In the genomic region with DNA sequence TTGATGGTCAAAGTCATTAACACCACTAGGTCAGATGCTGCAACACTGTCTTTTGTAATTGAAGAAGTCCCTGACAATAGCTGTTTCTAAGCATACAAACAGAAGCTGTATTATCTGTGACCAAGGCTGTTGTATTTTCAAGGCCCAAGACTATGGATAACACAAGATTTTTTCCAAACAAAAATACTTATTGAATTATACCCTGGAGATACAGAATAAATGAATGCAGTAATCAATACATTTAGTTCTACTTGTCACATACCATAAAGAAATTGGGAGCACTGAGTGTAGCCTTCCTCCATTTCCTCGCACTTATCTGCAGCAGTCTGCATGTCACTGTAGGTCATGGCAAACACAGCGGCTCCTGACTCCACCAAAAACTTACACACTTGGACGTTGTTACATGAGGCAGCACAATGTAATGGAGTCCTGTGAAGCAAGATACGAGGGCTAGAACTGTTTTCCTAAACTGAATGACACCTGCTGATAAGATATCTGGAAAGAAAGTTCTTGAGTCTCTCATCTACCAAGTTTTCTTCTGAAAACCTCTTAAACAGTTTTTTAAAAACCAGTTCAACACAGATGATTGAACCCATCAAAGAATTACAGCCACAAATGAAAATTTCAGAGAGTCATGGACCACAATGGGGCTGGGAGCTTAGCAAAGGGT, we compare ENCODE assay signal across 22 cellular contexts. TPM values are rescaled to one million over a fixed set of nuclear protein-coding genes. Genes with fewer than 3 reads are reported as not detected.
A peak's percentile ranks its signal among the peaks of the same experiment; 100 is the strongest.
DNase-seq lines count a peak whose midpoint lies in the region; ATAC-seq and TF ChIP-seq lines count a peak whose summit lies in the region.
"Had no signal": no experiment of that assay in that cellular context is flagged by ENCODE, and none has a peak within 500 bp of the region (broad histone marks: within the 10 kb centered on the region; RNA-seq: fewer than 3 reads in every experiment).

No MANE protein-coding gene starts in this region.

- no peak overlapping the region for H3K14ac ChIP-seq in mesenchymal stem cell (ENCODE audit: low read length in 2 of 2)

- no peak overlapping the region for H2BK12ac ChIP-seq in mesenchymal stem cell (ENCODE audit: low read length in 2 of 2)

- no peak overlapping the region for H3K4ac ChIP-seq in mesenchymal stem cell (ENCODE audit: low read depth in 1 of 2, low read length in 2 of 2)

- H3K4me2 ChIP-seq in mesenchymal stem cell (ENCODE audit: low read length, poor library complexity, severe bottlenecking) = no peak overlapping the region
- H3K4me2 ChIP-seq: hepatocyte had no signal

- no peak overlapping the region for H2BK5ac ChIP-seq in mesenchymal stem cell (ENCODE audit: low read depth, low read length, poor library complexity, severe bottlenecking)

- no peak overlapping the region for H3K4me3 Mint-ChIP-seq in activated CD4-positive, alpha-beta T cell treated with anti-CD3 and anti-CD28 coated beads, Interleukin-2, amount 10 ng/mL, durations not matched to agents 24 days and 14 days
- H3K4me3 Mint-ChIP-seq in T-helper 17 cell (no peak overlapping the region), progenitor cell of endocrine pancreas (ENCODE audit: low read depth) (no peak overlapping the region)
- H3K4me3 Mint-ChIP-seq: activated CD4-positive, alpha-beta T cell treated with anti-CD3 and anti-CD28 coated beads, Interleukin-2, amount 10 ng/mL, durations not matched to agents 7 days and 5 days; immature natural killer cell had no signal

- H3K9me3 ChIP-seq in T-helper 17 cell (ENCODE audit: control insufficient read depth, low read length, poor library complexity, severe bottlenecking) (no peaks in the 10 kb centered on the region), mesenchymal stem cell (ENCODE audit: control insufficient read depth, low read length) (no peaks in the 10 kb centered on the region)
- H3K9me3 ChIP-seq: Peyer's patch, thoracic aorta had no signal

- H3K23ac ChIP-seq in mesenchymal stem cell (ENCODE audit: low read length in 2 of 2) = no peak overlapping the region

- H3K4me3 ChIP-seq in dorsolateral prefrontal cortex (peak overlapping the region in 1 of 59 donors; percentile 7), mesenchymal stem cell (ENCODE audit: insufficient read depth in 1 of 2, low read depth in 1 of 2, low read length in 2 of 2) (no peak overlapping the region)
- H3K4me3 ChIP-seq: hepatocyte, Peyer's patch, thoracic aorta had no signal

- ATAC-seq in T-helper 17 cell (no peak), GM18907 (IDR thresholded peaks at IDR 0.05; ENCODE audit: unreplicated experiment) (no peak)

- peaks cover 2% of the 10 kb centered on the region for H3K4me1 Mint-ChIP-seq in activated CD4-positive, alpha-beta T cell treated with anti-CD3 and anti-CD28 coated beads, Interleukin-2, amount 10 ng/mL, durations not matched to agents 24 days and 14 days
- peaks cover 4% of the 10 kb centered on the region for H3K4me1 Mint-ChIP-seq in T-helper 17 cell
- peaks cover 18% of the 10 kb centered on the region for H3K4me1 Mint-ChIP-seq in progenitor cell of endocrine pancreas (ENCODE audit: low read depth)
- H3K4me1 Mint-ChIP-seq: immature natural killer cell had no signal

- H4K8ac ChIP-seq in mesenchymal stem cell (ENCODE audit: low read length) = no peak overlapping the region

- H2AK5ac ChIP-seq in mesenchymal stem cell (ENCODE audit: low read length, severe bottlenecking) = no peak overlapping the region

- peaks cover 20% of the 10 kb centered on the region for H3K79me1 ChIP-seq in mesenchymal stem cell (replicated peaks; ENCODE audit: low read length, poor library complexity, severe bottlenecking)

- no peak overlapping the region for H3K27ac Mint-ChIP-seq in activated CD4-positive, alpha-beta T cell treated with anti-CD3 and anti-CD28 coated beads, Interleukin-2, amount 10 ng/mL, durations not matched to agents 24 days and 14 days
- H3K27ac Mint-ChIP-seq in T-helper 17 cell (peak overlapping the region; percentile 75), progenitor cell of endocrine pancreas (peak overlapping the region; percentile 43)
- H3K27ac Mint-ChIP-seq: activated CD4-positive, alpha-beta T cell treated with anti-CD3 and anti-CD28 coated beads, Interleukin-2, amount 10 ng/mL, durations not matched to agents 7 days and 5 days had no signal

- H4K91ac ChIP-seq in mesenchymal stem cell (ENCODE audit: low read length) = no peak overlapping the region

- no peaks in the 10 kb centered on the region for H3K27me3 ChIP-seq in dorsolateral prefrontal cortex
- H3K27me3 ChIP-seq in mesenchymal stem cell (ENCODE audit: control insufficient read depth in 1 of 2, insufficient read depth in 1 of 2, low read length in 2 of 2) = no peaks in the 10 kb centered on the region
- H3K27me3 ChIP-seq: hepatocyte, Peyer's patch had no signal

- no peak overlapping the region for H3K9ac ChIP-seq in mesenchymal stem cell (ENCODE audit: low read length)

- peak; percentile 39 for DNase-seq in activated CD4-positive, alpha-beta T cell treated with anti-CD3 and anti-CD28 coated beads, Interleukin-2, amount 10 ng/mL, durations not matched to agents 24 days and 14 days
- DNase-seq in activated CD4-positive, alpha-beta T cell treated with anti-CD3 and anti-CD28 coated beads for 48 hours = no peak
- DNase-seq in T-helper 17 cell = no peak
- no peak for DNase-seq in dorsolateral prefrontal cortex
- no peak for DNase-seq in progenitor cell of endocrine pancreas (ENCODE audit: low spot score, unreplicated experiment)
- DNase-seq in mesenchymal stem cell = no peak
- DNase-seq in DMS53 (lab: John Stamatoyannopoulos, UW) = no peak
- DNase-seq: activated CD4-positive, alpha-beta T cell treated with anti-CD3 and anti-CD28 coated beads, Interleukin-2, amount 10 ng/mL, durations not matched to agents 7 days and 5 days; activated CD8-positive, alpha-beta memory T cell treated with anti-CD3 and anti-CD28 coated beads, Interleukin-2, amount 50 U/mL, for 4 hours; aorta; foreskin fibroblast; H7; immature natural killer cell; MM.1S; NCI-H1436; NCI-H524; NK-92 treated with Interleukin-12 subunit alpha and Interleukin-12 subunit beta, amount 100 ng/mL, for 24 hours; Peyer's patch had no signal

- H3K27me3 Mint-ChIP-seq in activated CD4-positive, alpha-beta T cell treated with anti-CD3 and anti-CD28 coated beads, Interleukin-2, amount 10 ng/mL, durations not matched to agents 24 days and 14 days = no peaks in the 10 kb centered on the region
- H3K27me3 Mint-ChIP-seq in T-helper 17 cell (no peaks in the 10 kb centered on the region), progenitor cell of endocrine pancreas (no peaks in the 10 kb centered on the region)
- H3K27me3 Mint-ChIP-seq: activated CD4-positive, alpha-beta T cell treated with anti-CD3 and anti-CD28 coated beads, Interleukin-2, amount 10 ng/mL, durations not matched to agents 7 days and 5 days had no signal

- TF ChIP-seq CTCF in dorsolateral prefrontal cortex (IDR thresholded peaks at IDR 0.05 in 54 of 56, conservative IDR thresholded peaks at IDR 0.05 in 2 of 56; ENCODE audit: low read depth in 1 of 56, partially characterized antibody in 56 of 56) (peak in 2 of 56 donors; percentile 7 to 10), progenitor cell of endocrine pancreas (IDR thresholded peaks at IDR 0.05; ENCODE audit: unreplicated experiment) (no peak)

- no peak overlapping the region for H2BK120ac ChIP-seq in mesenchymal stem cell (ENCODE audit: low read depth, low read length)

- H3K9me3 Mint-ChIP-seq in activated CD4-positive, alpha-beta T cell treated with anti-CD3 and anti-CD28 coated beads, Interleukin-2, amount 10 ng/mL, durations not matched to agents 24 days and 14 days = no peaks in the 10 kb centered on the region
- H3K9me3 Mint-ChIP-seq in progenitor cell of endocrine pancreas (ENCODE audit: low read depth) = no peaks in the 10 kb centered on the region
- H3K9me3 Mint-ChIP-seq: activated CD4-positive, alpha-beta T cell treated with anti-CD3 and anti-CD28 coated beads, Interleukin-2, amount 10 ng/mL, durations not matched to agents 7 days and 5 days; immature natural killer cell had no signal

- 88% methylated on average over 3 of the region's 4 CpGs for WGBS in mesenchymal stem cell

- intact Hi-C loops in activated CD4-positive, alpha-beta T cell treated with anti-CD3 and anti-CD28 coated beads, Interleukin-2, amount 10 ng/mL, durations not matched to agents 24 days and 14 days (cut with micrococcal nuclease) = no loop called here
- intact Hi-C loops in dorsolateral prefrontal cortex (cut with DNase I) = no loop called here

- H3K18ac ChIP-seq in mesenchymal stem cell (ENCODE audit: low read depth in 1 of 2, low read length in 2 of 2) = no peak overlapping the region

- H3K4me1 ChIP-seq in mesenchymal stem cell (ENCODE audit: control insufficient read depth, insufficient read depth, low read depth, low read length) = no peaks in the 10 kb centered on the region
- H3K4me1 ChIP-seq: Peyer's patch had no signal

- no peak overlapping the region for H2BK15ac ChIP-seq in mesenchymal stem cell (ENCODE audit: low read depth, poor library complexity, severe bottlenecking)

- H2AFZ ChIP-seq in mesenchymal stem cell (ENCODE audit: low read depth, low read length) = no peak overlapping the region
- H2AFZ ChIP-seq: hepatocyte had no signal

- H3K27ac ChIP-seq in dorsolateral prefrontal cortex = peak overlapping the region; percentile 36 to 96 (median 86)
- H3K27ac ChIP-seq in mesenchymal stem cell (ENCODE audit: low read length, poor library complexity, severe bottlenecking) = no peak overlapping the region
- H3K27ac ChIP-seq: 22Rv1, hepatocyte, Peyer's patch had no signal

- peaks cover 32 to 47% of the 10 kb centered on the region in 2 experiments for H3K36me3 ChIP-seq in mesenchymal stem cell (ENCODE audit: control insufficient read depth in 1 of 2, insufficient read depth in 2 of 2, low read depth in 1 of 2, low read length in 2 of 2)

- peaks cover 24% of the 10 kb centered on the region for H3K36me3 Mint-ChIP-seq in activated CD4-positive, alpha-beta T cell treated with anti-CD3 and anti-CD28 coated beads, Interleukin-2, amount 10 ng/mL, durations not matched to agents 24 days and 14 days (ENCODE audit: low read depth)
- H3K36me3 Mint-ChIP-seq in T-helper 17 cell (ENCODE audit: low read depth) (peaks cover 5% of the 10 kb centered on the region), progenitor cell of endocrine pancreas (ENCODE audit: insufficient read depth) (peaks cover 33% of the 10 kb centered on the region)

RNA-seq across cellular contexts. Expression of gene TP53BP2, which starts 56.9 kb away (rescaled TPM):
- 37.1 and 47.7 TPM in 2 replicates for total RNA-seq in activated CD4-positive, alpha-beta T cell treated with anti-CD3 and anti-CD28 coated beads, Interleukin-2, amount 10 ng/mL, durations not matched to agents 24 days and 14 days
- 100 to 1,000 TPM in 1 of 2 donors, 10 to 100 TPM in 1; 97.6 to 136 TPM for total RNA-seq in T-helper 17 cell
- 100 to 1,000 TPM in 5 of 120 experiments, 10 to 100 TPM in 115; 32.0 to 134 (median 60.9) TPM for total RNA-seq in dorsolateral prefrontal cortex
- total RNA-seq in progenitor cell of endocrine pancreas = 57.9 and 59.2 TPM in 2 replicates
- 20.5 TPM for polyA plus RNA-seq in mesenchymal stem cell (2013, experiment 1 of 2)
- 20.5 TPM for polyA plus RNA-seq in mesenchymal stem cell (2013, experiment 2 of 2)
